39 cellular contexts compared by ENCODE assay signal in the genomic region with DNA sequence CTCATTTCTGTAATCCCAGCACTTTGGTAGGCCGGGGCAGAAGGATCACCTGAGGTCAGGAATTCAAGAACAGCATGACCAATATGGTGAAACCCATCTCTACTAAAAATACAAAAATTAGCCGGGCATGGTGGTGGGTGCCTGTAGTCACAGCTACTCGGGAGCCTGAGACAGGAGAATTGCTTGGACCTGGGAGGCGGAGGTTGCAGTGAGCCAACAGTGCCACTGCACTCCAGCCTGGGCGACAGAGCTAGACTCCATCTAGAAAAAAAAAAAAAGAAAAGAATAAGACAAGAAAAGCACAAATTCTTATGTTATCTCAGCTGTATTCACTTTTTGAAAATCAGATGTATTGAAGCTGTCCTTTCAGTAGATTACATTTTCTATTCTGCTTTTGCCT.
"Had no signal": no experiment of that assay in that cellular context is flagged by ENCODE, and none has a peak within 500 bp of the region (broad histone marks: within the 10 kb centered on the region; RNA-seq: fewer than 3 reads in every experiment).

No MANE protein-coding gene starts in this region.

- H3K4me3 Mint-ChIP-seq: activated naive CD4-positive, alpha-beta T cell treated with anti-CD3 and anti-CD28 coated beads for 36 hours; activated naive CD4-positive, alpha-beta T cell treated with anti-CD3 and anti-CD28 coated beads, Interleukin-2, amount 10 ng/mL, durations not matched to agents 7 days and 5 days; activated naive CD4-positive, alpha-beta T cell treated with anti-CD3 and anti-CD28 coated beads, Interleukin-2, amount 50 U/mL, for 24 hours; activated naive CD8-positive, alpha-beta T cell; activated naive CD8-positive, alpha-beta T cell treated with anti-CD3 and anti-CD28 coated beads for 36 hours; activated naive CD8-positive, alpha-beta T cell treated with anti-CD3 and anti-CD28 coated beads, Interleukin-2, amount 10 ng/mL, durations not matched to agents 7 days and 5 days; activated naive CD8-positive, alpha-beta T cell treated with anti-CD3 and anti-CD28 coated beads, Interleukin-2, amount 50 U/mL, for 24 hours; activated T-cell treated with anti-CD3 and anti-CD28 coated beads, Interleukin-2, amount 50 U/mL, for 4 hours; activated T-cell treated with anti-CD3 and anti-CD28 coated beads, Interleukin-2, amount 50 U/mL, for 72 hours; activated T-helper 1 cell treated with anti-CD3 and anti-CD28 coated beads, Interleukin-12 subunit alpha, Interleukin-12 subunit beta, Interleukin-2, Interleukin-4 antibody, amounts not matched to agents 30 ng/mL and 10 ng/mL and 1 ng/mL, durations not matched to agents 14 hours and 24 hours and 36 hours; activated T-helper 17 cell treated with anti-CD3 and anti-CD28 coated beads, Interleukin-2, amount 50 U/mL, for 72 hours; brain; central memory CD8-positive, alpha-beta T cell had no signal

- H3K9me3 ChIP-seq: adrenal gland, ascending aorta, body of pancreas, breast epithelium had no signal

- H3K36me3 ChIP-seq: adrenal gland, ascending aorta, brain microvascular endothelial cell, breast epithelium, cardiac muscle cell had no signal

- H3K9me3 Mint-ChIP-seq: activated naive CD4-positive, alpha-beta T cell treated with anti-CD3 and anti-CD28 coated beads for 36 hours; activated naive CD4-positive, alpha-beta T cell treated with anti-CD3 and anti-CD28 coated beads, Interleukin-2, amount 10 ng/mL, durations not matched to agents 7 days and 5 days; activated naive CD4-positive, alpha-beta T cell treated with anti-CD3 and anti-CD28 coated beads, Interleukin-2, amount 50 U/mL, for 24 hours; activated naive CD8-positive, alpha-beta T cell treated with anti-CD3 and anti-CD28 coated beads for 36 hours; activated naive CD8-positive, alpha-beta T cell treated with anti-CD3 and anti-CD28 coated beads, Interleukin-2, amount 10 ng/mL, durations not matched to agents 7 days and 5 days; activated T-cell treated with anti-CD3 and anti-CD28 coated beads, Interleukin-2, amount 50 U/mL, for 4 hours; activated T-cell treated with anti-CD3 and anti-CD28 coated beads, Interleukin-2, amount 50 U/mL, for 72 hours; activated T-helper 1 cell treated with anti-CD3 and anti-CD28 coated beads, Interleukin-12 subunit alpha, Interleukin-12 subunit beta, Interleukin-2, Interleukin-4 antibody, amounts not matched to agents 30 ng/mL and 10 ng/mL and 1 ng/mL, durations not matched to agents 14 hours and 24 hours and 36 hours; activated T-helper 2 cell treated with anti-CD3 and anti-CD28 coated beads, Interferon-gamma antibody, Interleukin-2, Interleukin-4, amounts not matched to agents 10 μg/mL and 5 μg/mL and 100 μg/mL, durations not matched to agents 14 hours and 24 hours and 36 hours; brain; central memory CD8-positive, alpha-beta T cell had no signal

- H3K4me1 ChIP-seq: adrenal gland, ascending aorta, body of pancreas, breast epithelium had no signal

- H3K27ac Mint-ChIP-seq: activated naive CD4-positive, alpha-beta T cell treated with anti-CD3 and anti-CD28 coated beads for 36 hours; activated naive CD4-positive, alpha-beta T cell treated with anti-CD3 and anti-CD28 coated beads, Interleukin-2, amount 10 ng/mL, durations not matched to agents 7 days and 5 days; activated naive CD4-positive, alpha-beta T cell treated with anti-CD3 and anti-CD28 coated beads, Interleukin-2, amount 50 U/mL, for 24 hours; activated naive CD4-positive, alpha-beta T cell treated with anti-CD3 and anti-CD28 coated beads, Interleukin-2, amount 50 U/mL, for 72 hours; activated naive CD8-positive, alpha-beta T cell; activated naive CD8-positive, alpha-beta T cell treated with anti-CD3 and anti-CD28 coated beads for 36 hours; activated naive CD8-positive, alpha-beta T cell treated with anti-CD3 and anti-CD28 coated beads, Interleukin-2, amount 10 ng/mL, durations not matched to agents 7 days and 5 days; activated naive CD8-positive, alpha-beta T cell treated with anti-CD3 and anti-CD28 coated beads, Interleukin-2, amount 50 U/mL, for 24 hours; activated T-cell treated with anti-CD3 and anti-CD28 coated beads, Interleukin-2, amount 50 U/mL, for 72 hours; activated T-helper 1 cell treated with anti-CD3 and anti-CD28 coated beads, Interleukin-12 subunit alpha, Interleukin-12 subunit beta, Interleukin-2, Interleukin-4 antibody, amounts not matched to agents 30 ng/mL and 10 ng/mL and 1 ng/mL, durations not matched to agents 14 hours and 24 hours and 36 hours; activated T-helper 17 cell treated with anti-CD3 and anti-CD28 coated beads, Interleukin-2, amount 50 U/mL, for 72 hours; activated T-helper 2 cell treated with anti-CD3 and anti-CD28 coated beads, Interferon-gamma antibody, Interleukin-2, Interleukin-4, amounts not matched to agents 10 μg/mL and 5 μg/mL and 100 μg/mL, durations not matched to agents 14 hours and 24 hours and 36 hours; brain had no signal

- H3K36me3 Mint-ChIP-seq: activated naive CD4-positive, alpha-beta T cell treated with anti-CD3 and anti-CD28 coated beads, Interleukin-2, amount 10 ng/mL, durations not matched to agents 7 days and 5 days; activated naive CD4-positive, alpha-beta T cell treated with anti-CD3 and anti-CD28 coated beads, Interleukin-2, amount 50 U/mL, for 24 hours; activated naive CD4-positive, alpha-beta T cell treated with anti-CD3 and anti-CD28 coated beads, Interleukin-2, amount 50 U/mL, for 72 hours; activated naive CD8-positive, alpha-beta T cell; activated naive CD8-positive, alpha-beta T cell treated with anti-CD3 and anti-CD28 coated beads for 36 hours; activated naive CD8-positive, alpha-beta T cell treated with anti-CD3 and anti-CD28 coated beads, Interleukin-2, amount 10 ng/mL, durations not matched to agents 7 days and 5 days; brain had no signal

- H3K4me1 Mint-ChIP-seq: activated naive CD4-positive, alpha-beta T cell treated with anti-CD3 and anti-CD28 coated beads, Interleukin-2, amount 10 ng/mL, durations not matched to agents 7 days and 5 days; activated naive CD4-positive, alpha-beta T cell treated with anti-CD3 and anti-CD28 coated beads, Interleukin-2, amount 50 U/mL, for 24 hours; activated naive CD8-positive, alpha-beta T cell treated with anti-CD3 and anti-CD28 coated beads for 36 hours; activated naive CD8-positive, alpha-beta T cell treated with anti-CD3 and anti-CD28 coated beads, Interleukin-2, amount 10 ng/mL, durations not matched to agents 7 days and 5 days; activated naive CD8-positive, alpha-beta T cell treated with anti-CD3 and anti-CD28 coated beads, Interleukin-2, amount 50 U/mL, for 24 hours; activated T-helper 17 cell treated with anti-CD3 and anti-CD28 coated beads, Interleukin-2, amount 50 U/mL, for 72 hours; brain; central memory CD8-positive, alpha-beta T cell had no signal

- FAIRE-seq: astrocyte, bronchial epithelial cell, colon had no signal

- DNase-seq: activated effector memory CD4-positive, alpha-beta T cell treated with anti-CD3 and anti-CD28 coated beads, Interleukin-2, amount 50 U/mL, for 16 hours; activated effector memory CD4-positive, alpha-beta T cell treated with Interleukin-2 at 50 U/mL for 16 hours; activated gamma-delta T cell; activated gamma-delta T cell treated with Interleukin-2 at 50 U/mL for 16 hours; activated naive CD4-positive, alpha-beta T cell; activated naive CD4-positive, alpha-beta T cell treated with anti-CD3 and anti-CD28 coated beads for 36 hours; activated naive CD4-positive, alpha-beta T cell treated with anti-CD3 and anti-CD28 coated beads, Interleukin-2, amount 10 ng/mL, durations not matched to agents 7 days and 5 days; activated naive CD4-positive, alpha-beta T cell treated with anti-CD3 and anti-CD28 coated beads, Interleukin-2, amount 50 U/mL, for 16 hours; activated naive CD4-positive, alpha-beta T cell treated with Interleukin-2 at 50 U/mL for 16 hours; activated naive CD8-positive, alpha-beta T cell treated with anti-CD3 and anti-CD28 coated beads for 36 hours; activated naive CD8-positive, alpha-beta T cell treated with anti-CD3 and anti-CD28 coated beads, Interleukin-2, amount 10 ng/mL, durations not matched to agents 7 days and 5 days; activated naive CD8-positive, alpha-beta T cell treated with anti-CD3 and anti-CD28 coated beads, Interleukin-2, amount 50 U/mL, for 24 hours; activated T-cell treated with anti-CD3 and anti-CD28 coated beads, Interleukin-2, amount 50 U/mL, for 4 hours; activated T-cell treated with anti-CD3 and anti-CD28 coated beads, Interleukin-2, amount 50 U/mL, for 48 hours; activated T-cell treated with anti-CD3 and anti-CD28 coated beads, Interleukin-2, amount 50 U/mL, for 72 hours; adrenal gland; amniotic stem cell; amygdala; anterior cingulate cortex; aorta; body of pancreas; brain microvascular endothelial cell; caudate nucleus; central memory CD4-positive, alpha-beta T cell; cerebellar nuclear complex had no signal

- H3K27ac ChIP-seq: adrenal gland, ascending aorta, body of pancreas, brain microvascular endothelial cell, breast epithelium, cardiac muscle cell had no signal

- H3K4me3 ChIP-seq: adrenal gland, ascending aorta, body of pancreas, breast epithelium, cardiac muscle cell had no signal

- H3K27me3 Mint-ChIP-seq: activated naive CD4-positive, alpha-beta T cell treated with anti-CD3 and anti-CD28 coated beads, Interleukin-2, amount 10 ng/mL, durations not matched to agents 7 days and 5 days; activated naive CD4-positive, alpha-beta T cell treated with anti-CD3 and anti-CD28 coated beads, Interleukin-2, amount 50 U/mL, for 24 hours; activated naive CD8-positive, alpha-beta T cell; activated naive CD8-positive, alpha-beta T cell treated with anti-CD3 and anti-CD28 coated beads for 36 hours; activated naive CD8-positive, alpha-beta T cell treated with anti-CD3 and anti-CD28 coated beads, Interleukin-2, amount 10 ng/mL, durations not matched to agents 7 days and 5 days; activated naive CD8-positive, alpha-beta T cell treated with anti-CD3 and anti-CD28 coated beads, Interleukin-2, amount 50 U/mL, for 24 hours; activated T-helper 17 cell treated with anti-CD3 and anti-CD28 coated beads, Interleukin-2, amount 50 U/mL, for 72 hours; central memory CD8-positive, alpha-beta T cell had no signal

- H3K27me3 ChIP-seq: adrenal gland, ascending aorta, body of pancreas, brain microvascular endothelial cell, breast epithelium, cardiac muscle cell had no signal

- ATAC-seq: activated naive CD4-positive, alpha-beta T cell treated with anti-CD3 and anti-CD28 coated beads, Interleukin-2, amount 50 U/mL, for 72 hours; activated naive CD8-positive, alpha-beta T cell treated with anti-CD3 and anti-CD28 coated beads, Interleukin-2, amount 50 U/mL, for 24 hours; activated T-cell treated with anti-CD3 and anti-CD28 coated beads, Interleukin-2, amount 50 U/mL, for 4 hours; activated T-cell treated with anti-CD3 and anti-CD28 coated beads, Interleukin-2, amount 50 U/mL, for 72 hours; activated T-helper 17 cell treated with anti-CD3 and anti-CD28 coated beads, Interleukin-2, amount 50 U/mL, for 72 hours; body of pancreas had no signal
